In genomic region chr3:142588708-142589107, GRCh38 we compare ENCODE assay signal across 2 cellular contexts.
TF ChIP-seq lines count a peak whose summit lies in the region.

No MANE protein-coding gene starts in this region.

TF ChIP-seq in liver, 16 proteins besides CTCF, POLR2A, EP300 and RAD21:
- no peak for TF ChIP-seq HNF4G (IDR thresholded peaks at IDR 0.05)
- TF ChIP-seq, protein P1, sequence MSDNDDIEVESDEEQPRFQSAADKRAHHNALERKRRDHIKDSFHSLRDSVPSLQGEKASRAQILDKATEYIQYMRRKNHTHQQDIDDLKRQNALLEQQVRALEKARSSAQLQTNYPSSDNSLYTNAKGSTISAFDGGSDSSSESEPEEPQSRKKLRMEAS (IDR thresholded peaks at IDR 0.05), result no peak
- no peak for TF ChIP-seq SP1 (IDR thresholded peaks at IDR 0.05)
- no peak for TF ChIP-seq EGR1 (IDR thresholded peaks at IDR 0.05; ENCODE audit: low read depth in 2 of 2)
- TF ChIP-seq FOXA2 (IDR thresholded peaks at IDR 0.05), result no peak
- no peak for TF ChIP-seq GABPA (IDR thresholded peaks at IDR 0.05 in 1 of 2, conservative IDR thresholded peaks at IDR 0.05 in 1 of 2)
- TF ChIP-seq ZBTB33 (IDR thresholded peaks at IDR 0.05), result no peak
- no peak for TF ChIP-seq ATF3 (IDR thresholded peaks at IDR 0.05)
- TF ChIP-seq YY1 (IDR thresholded peaks at IDR 0.05), result peak; percentile 41
- TF ChIP-seq TAF1 (conservative IDR thresholded peaks at IDR 0.05), result no peak
- peak in 1 of 2 donors; percentile 29 for TF ChIP-seq RXRA (IDR thresholded peaks at IDR 0.05)
- TF ChIP-seq FOXA1 (IDR thresholded peaks at IDR 0.05), result no peak
- peak in 1 of 2 donors; percentile 9 for TF ChIP-seq HNF4A (conservative IDR thresholded peaks at IDR 0.05)
- no peak for TF ChIP-seq REST (IDR thresholded peaks at IDR 0.05)
- TF ChIP-seq JUND (IDR thresholded peaks at IDR 0.05), result no peak
- TF ChIP-seq NR2F2 (IDR thresholded peaks at IDR 0.05), result no peak

TF ChIP-seq in HepG2, 621 proteins besides CTCF, POLR2A, EP300 and RAD21:
- TF ChIP-seq LRRFIP1 (CRISPR knock-in tag; conservative IDR thresholded peaks at IDR 0.05) (no peak), RORA (CRISPR knock-in tag; IDR thresholded peaks at IDR 0.05) (no peak), NFE2 (CRISPR knock-in tag; IDR thresholded peaks at IDR 0.05) (no peak), ZNF546 (CRISPR knock-in tag; conservative IDR thresholded peaks at IDR 0.05) (no peak), CCAR2 (optimal IDR thresholded peaks at IDR 0.05; ENCODE audit: low read depth, low read length) (no peak), FOXP4 (CRISPR knock-in tag; IDR thresholded peaks at IDR 0.05) (no peak), ZNF782 (CRISPR knock-in tag; IDR thresholded peaks at IDR 0.05; ENCODE audit: borderline replicate concordance) (no peak), ZBTB4 (CRISPR knock-in tag; IDR thresholded peaks at IDR 0.05; ENCODE audit: borderline replicate concordance) (no peak), ZMYM3 (CRISPR knock-in tag; IDR thresholded peaks at IDR 0.05) (no peak), ZFP37 (CRISPR knock-in tag; IDR thresholded peaks at IDR 0.05; ENCODE audit: borderline replicate concordance) (no peak), ZNF772 (CRISPR knock-in tag; IDR thresholded peaks at IDR 0.05) (no peak), RBFOX2 (IDR thresholded peaks at IDR 0.05; ENCODE audit: low read depth, low read length) (no peak), ZBTB21 (CRISPR knock-in tag; IDR thresholded peaks at IDR 0.05) (no peak), ZSCAN29 (CRISPR knock-in tag; conservative IDR thresholded peaks at IDR 0.05) (no peak), ARNTL (CRISPR knock-in tag; IDR thresholded peaks at IDR 0.05) (no peak), HOXD1 (CRISPR knock-in tag; IDR thresholded peaks at IDR 0.05) (no peak), YEATS2 (CRISPR knock-in tag; IDR thresholded peaks at IDR 0.05; ENCODE audit: borderline replicate concordance) (no peak)
- TF ChIP-seq, protein P2, sequence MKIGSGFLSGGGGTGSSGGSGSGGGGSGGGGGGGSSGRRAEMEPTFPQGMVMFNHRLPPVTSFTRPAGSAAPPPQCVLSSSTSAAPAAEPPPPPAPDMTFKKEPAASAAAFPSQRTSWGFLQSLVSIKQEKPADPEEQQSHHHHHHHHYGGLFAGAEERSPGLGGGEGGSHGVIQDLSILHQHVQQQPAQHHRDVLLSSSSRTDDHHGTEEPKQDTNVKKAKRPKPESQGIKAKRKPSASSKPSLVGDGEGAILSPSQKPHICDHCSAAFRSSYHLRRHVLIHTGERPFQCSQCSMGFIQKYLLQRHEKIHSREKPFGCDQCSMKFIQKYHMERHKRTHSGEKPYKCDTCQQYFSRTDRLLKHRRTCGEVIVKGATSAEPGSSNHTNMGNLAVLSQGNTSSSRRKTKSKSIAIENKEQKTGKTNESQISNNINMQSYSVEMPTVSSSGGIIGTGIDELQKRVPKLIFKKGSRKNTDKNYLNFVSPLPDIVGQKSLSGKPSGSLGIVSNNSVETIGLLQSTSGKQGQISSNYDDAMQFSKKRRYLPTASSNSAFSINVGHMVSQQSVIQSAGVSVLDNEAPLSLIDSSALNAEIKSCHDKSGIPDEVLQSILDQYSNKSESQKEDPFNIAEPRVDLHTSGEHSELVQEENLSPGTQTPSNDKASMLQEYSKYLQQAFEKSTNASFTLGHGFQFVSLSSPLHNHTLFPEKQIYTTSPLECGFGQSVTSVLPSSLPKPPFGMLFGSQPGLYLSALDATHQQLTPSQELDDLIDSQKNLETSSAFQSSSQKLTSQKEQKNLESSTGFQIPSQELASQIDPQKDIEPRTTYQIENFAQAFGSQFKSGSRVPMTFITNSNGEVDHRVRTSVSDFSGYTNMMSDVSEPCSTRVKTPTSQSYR (CRISPR knock-in tag; IDR thresholded peaks at IDR 0.05; ENCODE audit: borderline replicate concordance), result no peak
